In the genomic region with DNA sequence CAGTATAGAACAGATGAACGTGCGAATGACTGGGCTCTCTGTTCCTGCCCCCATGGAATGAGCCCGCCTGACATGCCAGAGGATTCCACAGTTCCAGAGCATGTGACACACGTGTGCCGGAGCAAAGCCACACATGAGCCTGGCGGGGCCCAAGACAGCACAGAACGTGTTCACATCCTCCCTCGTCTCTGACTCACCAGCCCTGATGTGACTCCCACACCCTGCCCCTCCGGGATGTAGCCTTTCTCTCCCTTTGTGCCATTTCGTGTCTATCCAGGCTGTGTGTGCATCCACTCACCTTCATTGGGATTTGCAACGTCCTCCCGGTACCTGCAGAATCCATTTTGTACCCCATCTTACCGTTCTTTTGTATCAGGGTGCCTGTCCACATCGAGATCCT, we compare ENCODE assay signal across 5 cellular contexts. TPM values are rescaled to one million over a fixed set of nuclear protein-coding genes. Genes with fewer than 3 reads are reported as not detected.
"Had no signal": no experiment of that assay in that cellular context is flagged by ENCODE, and none has a peak within 500 bp of the region (broad histone marks: within the 10 kb centered on the region; RNA-seq: fewer than 3 reads in every experiment).

No MANE protein-coding gene starts in this region.

RNA-seq across cellular contexts. Expression of gene GPAT2, which starts 0.8 kb away (rescaled TPM):
- total RNA-seq: OCI-LY7, RPMI7951, SJSA1, SK-MEL-5 had no signal
- polyA plus RNA-seq: SK-N-SH had no signal
